ENCODE assay signal across 9 cellular contexts in the genomic region with DNA sequence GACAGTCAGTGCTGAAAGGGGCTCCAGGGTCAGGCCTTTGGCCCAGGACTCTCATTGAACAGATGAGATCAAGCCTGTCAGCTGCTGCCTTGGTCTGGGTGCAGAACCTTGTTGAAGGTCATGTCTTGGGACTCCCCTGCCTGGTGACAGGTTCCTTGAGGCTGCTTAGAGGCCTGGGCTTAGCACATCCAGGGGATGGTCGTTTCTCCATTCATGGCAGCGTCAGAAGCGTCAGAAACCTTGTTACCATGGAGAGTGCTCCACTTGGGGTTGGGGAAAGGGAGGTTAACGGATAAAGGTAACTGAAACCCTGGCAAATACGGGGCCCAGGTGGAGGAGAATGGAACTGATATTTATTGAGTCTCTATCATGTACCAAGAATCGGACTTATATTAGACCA. TPM values are rescaled to one million over a fixed set of nuclear protein-coding genes. Genes with fewer than 3 reads are reported as not detected.
DNase-seq lines count a peak whose midpoint lies in the region; ATAC-seq and TF ChIP-seq lines count a peak whose summit lies in the region.
"Had no signal": no experiment of that assay in that cellular context is flagged by ENCODE, and none has a peak within 500 bp of the region (broad histone marks: within the 10 kb centered on the region; RNA-seq: fewer than 3 reads in every experiment).

No MANE protein-coding gene starts in this region.

- H3K27me3 ChIP-seq in A673 (replicated peaks; ENCODE audit: insufficient read depth, low read depth, low read length, poor library complexity) (no peaks in the 10 kb centered on the region), breast epithelium (no peaks in the 10 kb centered on the region), mucosa of stomach (ENCODE audit: control insufficient read depth, insufficient read depth, low read length) (no peaks in the 10 kb centered on the region)

- TF ChIP-seq POLR2A in breast epithelium (IDR thresholded peaks at IDR 0.05), result no peak

- H3K27me3 Mint-ChIP-seq in IgD-negative memory B cell, result no peaks in the 10 kb centered on the region

- peak overlapping the region; percentile 96 to 97 (median 96) for H3K27ac Mint-ChIP-seq in IgD-negative memory B cell

- peak overlapping the region; percentile 93 to 98 (median 96) for H3K4me3 Mint-ChIP-seq in IgD-negative memory B cell

- H3K9me3 ChIP-seq in A673 (ENCODE audit: low read depth, low read length, poor library complexity, severe bottlenecking) (no peaks in the 10 kb centered on the region), breast epithelium (no peaks in the 10 kb centered on the region), mucosa of stomach (ENCODE audit: control insufficient read depth, low read length) (no peaks in the 10 kb centered on the region)

- H3K4me3 ChIP-seq in A673 (ENCODE audit: low read depth, low read length, poor library complexity, severe bottlenecking) (peak overlapping the region; percentile 93), breast epithelium (peak overlapping the region; percentile 97 to 99 (median 97)), mucosa of stomach (ENCODE audit: low read length) (peak overlapping the region; percentile 88)

- H3K4me1 ChIP-seq in A673 (ENCODE audit: insufficient read depth, low read length, poor library complexity, severe bottlenecking) (peaks cover 27% of the 10 kb centered on the region), breast epithelium (peaks cover 4 to 17% of the 10 kb centered on the region in 2 donors), mucosa of stomach (ENCODE audit: control insufficient read depth, insufficient read depth, low read length) (peaks cover 46% of the 10 kb centered on the region)

- H3K27ac ChIP-seq in A673 (ENCODE audit: low read depth, low read length, poor library complexity, severe bottlenecking) (peak overlapping the region; percentile 99), breast epithelium (peak overlapping the region; percentile 97 to 98)

- CTCF ChIA-PET in A673 (lab: Charles Lee), result no interaction called here

- DNase-seq in A673 (ENCODE audit: low spot score) (no peak), breast epithelium (ENCODE audit: low spot score in 2 of 2) (no peak), HK-2 (ENCODE audit: unreplicated experiment) (no peak), mesenteric fat pad (ENCODE audit: low spot score) (no peak), HuH-7 (ENCODE audit: low spot score) (no peak)
- DNase-seq: NCI-H2107 had no signal

- BruUV-seq in A673 (replicated peaks; lab: Mats Ljungman, UMichigan), result no TSS peak

- no peak for TF ChIP-seq CTCF in A673 (conservative IDR thresholded peaks at IDR 0.05; ENCODE audit: low read depth, low read length)
- TF ChIP-seq CTCF in breast epithelium (IDR thresholded peaks at IDR 0.05), result no peak

- H3K36me3 Mint-ChIP-seq in IgD-negative memory B cell, result peaks cover 5% of the 10 kb centered on the region

- intact Hi-C loops in A673 (cut with micrococcal nuclease; ENCODE audit: unreplicated experiment) (no loop called here), breast epithelium (cut with DNase I; ENCODE audit: low total_unique reads) (no loop called here)

- POLR2A ChIA-PET in A673 (lab: Charles Lee; ENCODE audit: low non-redundant PET), result no interaction called here

- H3K36me3 ChIP-seq in A673 (ENCODE audit: insufficient read depth, low read length, poor library complexity, severe bottlenecking) (peaks cover 32% of the 10 kb centered on the region), breast epithelium (no peaks in the 10 kb centered on the region), mucosa of stomach (ENCODE audit: control insufficient read depth, insufficient read depth, low read length) (peaks cover 9% of the 10 kb centered on the region)

- H3K4me1 Mint-ChIP-seq in IgD-negative memory B cell, result peaks cover 33 to 42% (median 34%) of the 10 kb centered on the region in 3 donors

- no peak for ATAC-seq in GM21529 (IDR thresholded peaks at IDR 0.05; ENCODE audit: unreplicated experiment)

- H3K9me3 Mint-ChIP-seq in IgD-negative memory B cell, result no peaks in the 10 kb centered on the region

- peak overlapping the region; percentile 97 for H3K9ac ChIP-seq in mucosa of stomach (ENCODE audit: low read length)

RNA-seq across cellular contexts. Expression of gene ARPC5L, which starts 8.8 kb away (rescaled TPM):
- total RNA-seq in A673 (2021), result 73.3 and 73.9 TPM in 2 replicates
- polyA plus RNA-seq in IgD-negative memory B cell, result 92.7 TPM
- 10 to 100 TPM; 12.5 to 25.6 (median 22.0) TPM for total RNA-seq in breast epithelium
- 39.9 TPM for total RNA-seq in mesenteric fat pad

RNA-seq across cellular contexts. Expression of gene RPL35, which starts 9.0 kb away (rescaled TPM):
- total RNA-seq in A673 (2021) (1,564 and 1,637 TPM in 2 replicates), breast epithelium (1,000 to 10,000 TPM; 2,475 to 3,579 (median 2,566) TPM), mesenteric fat pad (1,064 TPM)
- polyA plus RNA-seq in IgD-negative memory B cell, result 2,381 TPM

RNA-seq across cellular contexts. Expression of gene WDR38, which starts 17.5 kb away (rescaled TPM):
- total RNA-seq in A673 (2021) (not detected in 2 replicates), breast epithelium (under 1 TPM in 1 of 3 donors, not detected in 2; 0.33 TPM), mesenteric fat pad (not detected)
- polyA plus RNA-seq in IgD-negative memory B cell, result not detected
